Comparison of ENCODE assay signal across 7 cellular contexts in genomic region chr12:72084061-72084460, GRCh38.
"Had no signal": no experiment of that assay in that cellular context is flagged by ENCODE, and none has a peak within 500 bp of the region (broad histone marks: within the 10 kb centered on the region; RNA-seq: fewer than 3 reads in every experiment).

No MANE protein-coding gene starts in this region.

- H3K27ac Mint-ChIP-seq: GM23338, H9 had no signal

- H3K27ac ChIP-seq: HL-60 had no signal

- H3K4me3 Mint-ChIP-seq: GM23338, H9 had no signal

- H3K4me3 ChIP-seq: GM23338, K562 had no signal

- DNase-seq: H9, HCEC 1CT, IMR-90, KG1 had no signal

- ATAC-seq: GM23338, K562 had no signal

- H3K9me3 Mint-ChIP-seq: GM23338 had no signal
